ENCODE assay signal across 1 cellular context in the genomic region with DNA sequence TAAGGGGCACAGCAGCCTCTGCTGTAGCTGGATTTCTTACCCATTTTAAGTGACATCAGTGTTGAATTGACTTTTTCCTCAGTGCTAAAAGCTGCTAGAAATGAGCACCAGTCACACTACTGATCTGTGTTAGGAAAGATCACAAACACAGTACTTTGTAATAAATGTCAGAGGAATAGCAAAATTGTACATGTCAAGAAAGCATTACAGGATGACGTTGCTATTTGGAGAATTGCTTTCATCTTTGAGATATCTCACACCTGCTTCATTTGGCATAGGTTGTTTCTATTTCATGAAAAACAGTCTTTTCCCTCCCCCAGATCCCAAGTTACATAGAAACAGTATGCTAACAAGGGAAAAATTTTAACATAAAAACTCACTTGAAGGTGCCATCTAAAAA.
TF ChIP-seq lines count a peak whose summit lies in the region.

No MANE protein-coding gene starts in this region.

TF ChIP-seq in K562, 482 proteins besides CTCF, POLR2A, EP300 and RAD21:
- no peak for TF ChIP-seq CREB1 (IDR thresholded peaks at IDR 0.05)
- TF ChIP-seq CREB1 (CRISPR knock-in tag; IDR thresholded peaks at IDR 0.05), result no peak
- 0 out of 2 replicates have a peak, but pooled peaks have one; percentile 4 for TF ChIP-seq ZNF316 (IDR thresholded peaks at IDR 0.05)
- no peak for TF ChIP-seq BHLHE40 (IDR thresholded peaks at IDR 0.05; ENCODE audit: low read length)
- no peak for TF ChIP-seq HOXB6 (CRISPR knock-in tag; IDR thresholded peaks at IDR 0.05; ENCODE audit: borderline replicate concordance)
